ENCODE assay signal across 8 cellular contexts in genomic region chr18:54558609-54559585, GRCh38. TPM values are rescaled to one million over a fixed set of nuclear protein-coding genes. Genes with fewer than 3 reads are reported as not detected.
DNase-seq lines count a peak whose midpoint lies in the region; ATAC-seq, FAIRE-seq and TF ChIP-seq lines count a peak whose summit lies in the region.

No MANE protein-coding gene starts in this region.

- H3K9me3 ChIP-seq in heart left ventricle (no peaks in the 10 kb centered on the region), adipocyte (ENCODE audit: control insufficient read depth, low read length) (no peaks in the 10 kb centered on the region), left lung (no peaks in the 10 kb centered on the region), ovary (no peaks in the 10 kb centered on the region)

- intact Hi-C loops in heart left ventricle (cut with DNase I): loop anchor here in 8 of 10 donors (2.0 to 10.0 kb wide), 5 partner anchors 112 to 426 kb away; no protein-coding TSS in a partner anchor
- intact Hi-C loops in left cardiac atrium (cut with DNase I): loop anchor here in 1 of 2 donors (5.0 kb wide), 1 partner anchor 423 kb away; no protein-coding TSS in a partner anchor
- intact Hi-C loops in left lung (cut with DNase I): loop anchor here in 1 of 2 donors (10.0 kb wide), 1 partner anchor 106 kb away; no protein-coding TSS in a partner anchor
- intact Hi-C loops in ovary (cut with DNase I): no loop called here

- no peak overlapping the region for H3K9ac ChIP-seq in adipocyte (ENCODE audit: low read length)

- TF ChIP-seq POLR2A in heart left ventricle (IDR thresholded peaks at IDR 0.05) (no peak), ovary (IDR thresholded peaks at IDR 0.05) (no peak), H54 (IDR thresholded peaks at IDR 0.05; ENCODE audit: low read depth, low read length) (no peak)

- H3K27me3 ChIP-seq in heart left ventricle (no peaks in the 10 kb centered on the region), adipocyte (replicated peaks; ENCODE audit: control insufficient read depth, insufficient read depth, low read length) (peaks cover 11% of the 10 kb centered on the region), left lung (no peaks in the 10 kb centered on the region), ovary (no peaks in the 10 kb centered on the region)

- no peak for FAIRE-seq in H54 (lab: Jason Lieb, UNC)

- DNase-seq in heart left ventricle (no peak), left cardiac atrium (no peak), HPDE6-E6E7 (ENCODE audit: extremely low spot score) (peak; percentile 10), adipocyte (ENCODE audit: low read depth) (peak; percentile 47), left lung (no peak), ovary (no peak), H54 (ENCODE audit: insufficient read length, low spot score) (no peak)

- 84 to 92% (median 90%) methylated on average over 3 of the region's 3 CpGs for WGBS in heart left ventricle, 4 donors
- 87 to 91% (median 91%) methylated on average over 3 of the region's 3 CpGs for WGBS in ovary, 3 donors

- TF ChIP-seq CTCF in heart left ventricle (IDR thresholded peaks at IDR 0.05) (peak; percentile 42 to 67 (median 54)), left lung (IDR thresholded peaks at IDR 0.05) (peak; percentile 49 to 74), ovary (IDR thresholded peaks at IDR 0.05) (no peak)

- no peaks in the 10 kb centered on the region for H3K4me1 ChIP-seq in heart left ventricle
- H3K4me1 ChIP-seq in adipocyte (ENCODE audit: control insufficient read depth, insufficient read depth, low read length): no peaks in the 10 kb centered on the region
- H3K4me1 ChIP-seq in left lung: no peaks in the 10 kb centered on the region
- H3K4me1 ChIP-seq in ovary (ENCODE audit: insufficient read depth): no peaks in the 10 kb centered on the region

- no peaks in the 10 kb centered on the region for H3K36me3 ChIP-seq in heart left ventricle
- H3K36me3 ChIP-seq in adipocyte (ENCODE audit: control insufficient read depth, insufficient read depth, low read length, severe bottlenecking): no peaks in the 10 kb centered on the region
- no peaks in the 10 kb centered on the region for H3K36me3 ChIP-seq in left lung
- no peaks in the 10 kb centered on the region for H3K36me3 ChIP-seq in ovary

- H3K27ac ChIP-seq in heart left ventricle: no peak overlapping the region
- H3K27ac ChIP-seq in left lung: no peak overlapping the region
- H3K27ac ChIP-seq in ovary: no peak overlapping the region

- ATAC-seq in heart left ventricle (no peak), left cardiac atrium (no peak), left lung (peak; percentile 69), GM19328 (IDR thresholded peaks at IDR 0.05; ENCODE audit: unreplicated experiment) (no peak)

- TF ChIP-seq EP300 in ovary (IDR thresholded peaks at IDR 0.05): no peak

- H3K4me3 ChIP-seq in heart left ventricle: no peak overlapping the region
- no peak overlapping the region for H3K4me3 ChIP-seq in adipocyte (ENCODE audit: low read length)
- no peak overlapping the region for H3K4me3 ChIP-seq in left lung
- H3K4me3 ChIP-seq in ovary: no peak overlapping the region

RNA-seq across cellular contexts. Expression of gene DYNAP, which starts 32.1 kb away (rescaled TPM):
- total RNA-seq in heart left ventricle: not detected
- not detected for polyA plus RNA-seq in heart left ventricle
- total RNA-seq in left cardiac atrium: not detected
- total RNA-seq in left lung: not detected
- not detected for total RNA-seq in ovary
- polyA plus RNA-seq in ovary: not detected

Comparison
In these comparisons a context has a peak if more than half of its experiments do, and no peak if none do; other contexts are left out.
1. DNase-seq: peak in HPDE6-E6E7 (single experiment) and adipocyte (single experiment); none in heart left ventricle (0 of 5), left cardiac atrium (single experiment), left lung (0 of 2), ovary (0 of 5) and H54 (single experiment).
2. CTCF ChIP-seq: peak in heart left ventricle (12 of 12) and left lung (2 of 2); none in ovary (0 of 3).
3. intact Hi-C loops: an anchor here in heart left ventricle (2.0 to 10.0 kb wide); none called in ovary.